In the genomic region with DNA sequence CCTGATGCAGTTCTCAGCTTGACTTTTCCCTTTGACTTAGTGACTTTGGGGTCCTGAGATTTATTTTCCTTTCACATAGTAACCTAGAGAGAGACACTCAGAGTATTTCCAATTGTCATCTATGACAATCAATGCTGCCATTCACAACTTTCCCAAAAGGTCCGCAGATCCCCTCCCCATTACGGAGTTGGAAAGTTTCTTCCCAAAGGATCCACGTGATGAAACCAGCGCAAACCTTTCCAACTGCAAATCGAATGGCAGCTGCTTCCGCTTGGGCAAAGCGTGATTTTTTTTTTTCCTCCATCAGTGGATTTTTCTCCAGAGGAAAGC, we compare ENCODE assay signal across 8 cellular contexts. TPM values are rescaled to one million over a fixed set of nuclear protein-coding genes. Genes with fewer than 3 reads are reported as not detected.
DNase-seq lines count a peak whose midpoint lies in the region; TF ChIP-seq lines count a peak whose summit lies in the region.

No MANE protein-coding gene starts in this region.

- TF ChIP-seq POLR2A in esophagus muscularis mucosa (IDR thresholded peaks at IDR 0.05; ENCODE audit: low read depth) = no peak

- H3K4me1 ChIP-seq in esophagus muscularis mucosa (peaks cover 15 to 30% (median 25%) of the 10 kb centered on the region in 4 donors), neuron (ENCODE audit: insufficient read depth, low read length) (peaks cover 5% of the 10 kb centered on the region)

- H3K9me3 ChIP-seq in esophagus muscularis mucosa (no peaks in the 10 kb centered on the region), neuron (ENCODE audit: low read length) (no peaks in the 10 kb centered on the region)

- peak overlapping the region; percentile 90 for H3K4me3 Mint-ChIP-seq in T-helper 1 cell treated with Interleukin-12 subunit alpha and Interleukin-12 subunit beta and Interleukin-4 antibody, amounts not matched to agents 30 μg/mL and 1 μg/mL, for 36 hours

- H3K4me1 Mint-ChIP-seq in T-helper 1 cell treated with Interleukin-12 subunit alpha and Interleukin-12 subunit beta and Interleukin-4 antibody, amounts not matched to agents 30 μg/mL and 1 μg/mL, for 36 hours (ENCODE audit: low read depth) = peaks cover 14% of the 10 kb centered on the region

- H2AFZ ChIP-seq in neuron (ENCODE audit: low read depth, low read length) = peak overlapping the region; percentile 97

- H3K27ac Mint-ChIP-seq in T-helper 1 cell treated with Interleukin-12 subunit alpha and Interleukin-12 subunit beta and Interleukin-4 antibody, amounts not matched to agents 30 μg/mL and 1 μg/mL, for 36 hours = peak overlapping the region; percentile 67

- POLR2A ChIA-PET in RWPE1 (lab: Yijun Ruan, JAX; ENCODE audit: low non-redundant PET) = interaction anchor here (0.6 to 1.0 kb wide), 4 partner anchors 14 to 269 kb away, joined by 3 to 7 read pairs (median 4); partner anchors contain the start of gene ST3GAL2

- peaks cover 9% of the 10 kb centered on the region for H3K27me3 Mint-ChIP-seq in T-helper 1 cell treated with Interleukin-12 subunit alpha and Interleukin-12 subunit beta and Interleukin-4 antibody, amounts not matched to agents 30 μg/mL and 1 μg/mL, for 36 hours (ENCODE audit: low read depth)

- H3K27ac ChIP-seq in RWPE1 = peak overlapping the region; percentile 88
- peak overlapping the region; percentile 90 to 96 (median 94) for H3K27ac ChIP-seq in esophagus muscularis mucosa (replicated peaks in 1 of 4)

- DNase-seq in T-helper 1 cell (no peak), RWPE1 (ENCODE audit: low spot score) (no peak), esophagus muscularis mucosa (ENCODE audit: extremely low spot score) (no peak), G401 (ENCODE audit: low spot score) (no peak), RPMI8226 (no peak)
- no peak for DNase-seq in NK-92 treated with Interleukin-12 subunit alpha and Interleukin-12 subunit beta, amount 100 ng/mL, for 24 hours (lab: John Stamatoyannopoulos, UW)

- TF ChIP-seq EP300 in esophagus muscularis mucosa (IDR thresholded peaks at IDR 0.05) = no peak

- CTCF ChIA-PET in RWPE1 (lab: Yijun Ruan, JAX) = interaction anchor here (0.6 kb wide), 2 partner anchors 95 to 200 kb away, joined by 3 to 4 read pairs; no protein-coding TSS in a partner anchor

- TF ChIP-seq CTCF in RWPE1 (conservative IDR thresholded peaks at IDR 0.05; ENCODE audit: low read depth) (no peak), esophagus muscularis mucosa (IDR thresholded peaks at IDR 0.05) (no peak)

- intact Hi-C loops in esophagus muscularis mucosa (cut with DNase I) = loop anchor here (5.0 kb wide), 1 partner anchor 72 kb away; no protein-coding TSS in a partner anchor

- H3K36me3 Mint-ChIP-seq in T-helper 1 cell treated with Interleukin-12 subunit alpha and Interleukin-12 subunit beta and Interleukin-4 antibody, amounts not matched to agents 30 μg/mL and 1 μg/mL, for 36 hours (ENCODE audit: low read depth) = no peaks in the 10 kb centered on the region

- in situ Hi-C loops in G401 (cut with HindIII; ENCODE audit: low sequenced_read_pairs) = no loop called here

- 0% methylated on average over 7 of the region's 7 CpGs for WGBS in esophagus muscularis mucosa

- H3K36me3 ChIP-seq in esophagus muscularis mucosa (peaks cover 0 to 6% (median 0%) of the 10 kb centered on the region in 4 donors), neuron (ENCODE audit: insufficient read depth, low read length) (no peaks in the 10 kb centered on the region)

- no peaks in the 10 kb centered on the region for H3K9me3 Mint-ChIP-seq in T-helper 1 cell treated with Interleukin-12 subunit alpha and Interleukin-12 subunit beta and Interleukin-4 antibody, amounts not matched to agents 30 μg/mL and 1 μg/mL, for 36 hours

- H3K4me3 ChIP-seq in esophagus muscularis mucosa = peak overlapping the region; percentile 86 to 98 (median 94)
- peak overlapping the region; percentile 80 for H3K4me3 ChIP-seq in neuron (ENCODE audit: low read length)

- H3K27me3 ChIP-seq in esophagus muscularis mucosa (peaks cover 0 to 7% (median 0%) of the 10 kb centered on the region in 4 donors), neuron (ENCODE audit: insufficient read depth, low read length) (no peaks in the 10 kb centered on the region)

RNA-seq across cellular contexts. Expression of gene FCSK, which starts 0.5 kb away (rescaled TPM):
- total RNA-seq in esophagus muscularis mucosa = 10 to 100 TPM in 3 of 4 donors, 1 to 10 TPM in 1; 8.3 to 13.7 (median 12.3) TPM
- 12.9 and 15.8 TPM in 2 replicates for total RNA-seq in G401 (2014; rRNA removed; shearing (Covaris generic))

RNA-seq across cellular contexts. Expression of gene ST3GAL2, which starts 15.0 kb away (rescaled TPM):
- 10 to 100 TPM; 18.6 to 34.9 (median 27.2) TPM for total RNA-seq in esophagus muscularis mucosa
- total RNA-seq in G401 (2014; rRNA removed; shearing (Covaris generic)) = 32.7 and 35.9 TPM in 2 replicates
